In genomic region chr20:37270586-37271420, GRCh38 we compare ENCODE assay signal across 12 cellular contexts. TPM values are rescaled to one million over a fixed set of nuclear protein-coding genes. Genes with fewer than 3 reads are reported as not detected.
DNase-seq lines count a peak whose midpoint lies in the region; ATAC-seq lines count a peak whose summit lies in the region.
"Had no signal": no experiment of that assay in that cellular context is flagged by ENCODE, and none has a peak within 500 bp of the region (broad histone marks: within the 10 kb centered on the region; RNA-seq: fewer than 3 reads in every experiment).

No MANE protein-coding gene starts in this region.

- DNase-seq in SIG-M5 treated with dmso at 0.1 percent for 504 hours (lab: John Stamatoyannopoulos, UW; ENCODE audit: unreplicated experiment), result peak; percentile 97
- no peak for DNase-seq in left lobe of liver (ENCODE audit: low spot score)
- DNase-seq in ureter (ENCODE audit: low spot score), result no peak
- DNase-seq in H4 (ENCODE audit: low spot score), result no peak
- no peak for DNase-seq in NCI-H526 (lab: John Stamatoyannopoulos, UW)
- DNase-seq: activated T-cell treated with anti-CD3 and anti-CD28 coated beads, Interleukin-2, amount 50 U/mL, for 72 hours; NCI-H524 had no signal

- H3K27me3 ChIP-seq in BLaER1, result no peaks in the 10 kb centered on the region

- H3K27ac ChIP-seq in BLaER1, result peak overlapping the region; percentile 45; the same call in 1 of the 2 replicates

- no peak overlapping the region for H3K4me3 ChIP-seq in BLaER1

- H3K4me2 ChIP-seq in BLaER1, result peak overlapping the region; percentile 44

- no peaks in the 10 kb centered on the region for H3K36me3 ChIP-seq in BLaER1

- H3K9ac ChIP-seq in BLaER1, result no peak overlapping the region

- H3K9me3 ChIP-seq in BLaER1, result no peaks in the 10 kb centered on the region

- ATAC-seq in HG02678 (IDR thresholded peaks at IDR 0.05; ENCODE audit: unreplicated experiment), result peak; percentile 53
- peak; percentile 18 for ATAC-seq in left lobe of liver
- no peak for ATAC-seq in GM18861 (IDR thresholded peaks at IDR 0.05; ENCODE audit: unreplicated experiment)
- ATAC-seq: activated T-cell treated with anti-CD3 and anti-CD28 coated beads, Interleukin-2, amount 50 U/mL, for 72 hours had no signal

- peaks cover 26% of the 10 kb centered on the region for H3K4me1 ChIP-seq in BLaER1

- H4K20me1 ChIP-seq in BLaER1, result no peaks in the 10 kb centered on the region

RNA-seq across cellular contexts. Expression of gene GHRH, which starts 9.2 kb away (rescaled TPM):
- not detected for total RNA-seq in left lobe of liver
- total RNA-seq in ureter, result not detected
- total RNA-seq in H4 (2014; rRNA removed; shearing (Covaris generic)), result not detected in 2 replicates
- total RNA-seq: activated T-cell treated with anti-CD3 and anti-CD28 coated beads, Interleukin-2, amount 50 U/mL, for 72 hours; fibroblast of villous mesenchyme; renal cortical epithelial cell had no signal

RNA-seq across cellular contexts. Expression of gene MANBAL, which starts 18.7 kb away (rescaled TPM):
- total RNA-seq in left lobe of liver (12.3 TPM), ureter (73.9 TPM)
- 14.5 and 18.8 TPM in 2 replicates for total RNA-seq in H4 (2014; rRNA removed; shearing (Covaris generic))
